In the genomic region with DNA sequence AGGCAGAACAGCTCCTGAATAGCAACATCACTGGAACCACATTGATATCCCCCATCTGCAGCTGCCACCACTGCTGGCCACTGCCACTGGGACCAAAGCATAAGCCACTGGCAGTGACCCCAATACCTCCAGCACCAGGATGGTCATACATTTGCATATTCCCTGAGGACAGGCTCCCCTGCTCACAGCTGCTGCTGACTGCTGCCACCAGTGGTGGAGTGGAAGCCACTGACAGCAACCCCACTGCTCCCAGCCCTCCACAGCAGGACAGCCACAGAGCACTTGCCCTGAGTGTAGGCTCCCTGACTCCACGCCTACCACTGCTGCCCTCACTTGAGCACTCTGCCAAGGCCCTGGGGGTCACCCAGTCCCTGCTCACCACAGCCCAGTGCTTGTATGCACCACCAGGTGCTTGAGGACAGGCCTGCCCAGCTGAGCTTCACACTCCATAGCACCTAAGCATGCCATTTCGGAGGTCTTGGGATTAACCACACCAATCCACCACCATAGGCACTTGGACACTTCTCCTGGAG, we compare ENCODE assay signal across 1 cellular context.
A peak's percentile ranks its signal among the peaks of the same experiment; 100 is the strongest.
TF ChIP-seq lines count a peak whose summit lies in the region.

No MANE protein-coding gene starts in this region.

TF ChIP-seq in HepG2, 621 proteins besides CTCF, POLR2A, EP300 and RAD21 (continued from another document):
- TF ChIP-seq, protein P1, sequence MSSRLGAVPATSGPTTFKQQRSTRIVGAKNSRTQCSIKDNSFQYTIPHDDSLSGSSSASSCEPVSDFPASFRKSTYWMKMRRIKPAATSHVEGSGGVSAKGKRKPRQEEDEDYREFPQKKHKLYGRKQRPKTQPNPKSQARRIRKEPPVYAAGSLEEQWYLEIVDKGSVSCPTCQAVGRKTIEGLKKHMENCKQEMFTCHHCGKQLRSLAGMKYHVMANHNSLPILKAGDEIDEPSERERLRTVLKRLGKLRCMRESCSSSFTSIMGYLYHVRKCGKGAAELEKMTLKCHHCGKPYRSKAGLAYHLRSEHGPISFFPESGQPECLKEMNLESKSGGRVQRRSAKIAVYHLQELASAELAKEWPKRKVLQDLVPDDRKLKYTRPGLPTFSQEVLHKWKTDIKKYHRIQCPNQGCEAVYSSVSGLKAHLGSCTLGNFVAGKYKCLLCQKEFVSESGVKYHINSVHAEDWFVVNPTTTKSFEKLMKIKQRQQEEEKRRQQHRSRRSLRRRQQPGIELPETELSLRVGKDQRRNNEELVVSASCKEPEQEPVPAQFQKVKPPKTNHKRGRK (CRISPR knock-in tag; IDR thresholded peaks at IDR 0.05) = no peak
- TF ChIP-seq, protein P2, sequence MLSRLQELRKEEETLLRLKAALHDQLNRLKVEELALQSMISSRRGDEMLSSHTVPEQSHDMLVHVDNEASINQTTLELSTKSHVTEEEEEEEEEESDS (CRISPR knock-in tag; IDR thresholded peaks at IDR 0.05; ENCODE audit: borderline replicate concordance) = no peak
- TF ChIP-seq SKI (IDR thresholded peaks at IDR 0.05; ENCODE audit: partially characterized antibody) (no peak), ZNF563 (CRISPR knock-in tag; IDR thresholded peaks at IDR 0.05) (0 out of 2 replicates have a peak, but pooled peaks have one; percentile 10), NR1H2 (CRISPR knock-in tag; IDR thresholded peaks at IDR 0.05; ENCODE audit: borderline replicate concordance, low read depth) (no peak), ARNT (IDR thresholded peaks at IDR 0.05) (no peak), GTF2F1 (IDR thresholded peaks at IDR 0.05; ENCODE audit: low read length) (no peak), SMC3 (IDR thresholded peaks at IDR 0.05; ENCODE audit: low read length) (no peak), ZNF138 (CRISPR knock-in tag; IDR thresholded peaks at IDR 0.05; ENCODE audit: low read depth) (no peak), MTF1 (CRISPR knock-in tag; IDR thresholded peaks at IDR 0.05) (no peak), STAG1 (CRISPR knock-in tag; IDR thresholded peaks at IDR 0.05) (0 out of 2 replicates have a peak, but pooled peaks have one; percentile 10), ZNF30 (CRISPR knock-in tag; IDR thresholded peaks at IDR 0.05) (no peak), ZNF317 (CRISPR knock-in tag; IDR thresholded peaks at IDR 0.05) (no peak), ZNF556 (CRISPR knock-in tag; IDR thresholded peaks at IDR 0.05; ENCODE audit: borderline replicate concordance) (no peak)
- TF ChIP-seq, protein P3, sequence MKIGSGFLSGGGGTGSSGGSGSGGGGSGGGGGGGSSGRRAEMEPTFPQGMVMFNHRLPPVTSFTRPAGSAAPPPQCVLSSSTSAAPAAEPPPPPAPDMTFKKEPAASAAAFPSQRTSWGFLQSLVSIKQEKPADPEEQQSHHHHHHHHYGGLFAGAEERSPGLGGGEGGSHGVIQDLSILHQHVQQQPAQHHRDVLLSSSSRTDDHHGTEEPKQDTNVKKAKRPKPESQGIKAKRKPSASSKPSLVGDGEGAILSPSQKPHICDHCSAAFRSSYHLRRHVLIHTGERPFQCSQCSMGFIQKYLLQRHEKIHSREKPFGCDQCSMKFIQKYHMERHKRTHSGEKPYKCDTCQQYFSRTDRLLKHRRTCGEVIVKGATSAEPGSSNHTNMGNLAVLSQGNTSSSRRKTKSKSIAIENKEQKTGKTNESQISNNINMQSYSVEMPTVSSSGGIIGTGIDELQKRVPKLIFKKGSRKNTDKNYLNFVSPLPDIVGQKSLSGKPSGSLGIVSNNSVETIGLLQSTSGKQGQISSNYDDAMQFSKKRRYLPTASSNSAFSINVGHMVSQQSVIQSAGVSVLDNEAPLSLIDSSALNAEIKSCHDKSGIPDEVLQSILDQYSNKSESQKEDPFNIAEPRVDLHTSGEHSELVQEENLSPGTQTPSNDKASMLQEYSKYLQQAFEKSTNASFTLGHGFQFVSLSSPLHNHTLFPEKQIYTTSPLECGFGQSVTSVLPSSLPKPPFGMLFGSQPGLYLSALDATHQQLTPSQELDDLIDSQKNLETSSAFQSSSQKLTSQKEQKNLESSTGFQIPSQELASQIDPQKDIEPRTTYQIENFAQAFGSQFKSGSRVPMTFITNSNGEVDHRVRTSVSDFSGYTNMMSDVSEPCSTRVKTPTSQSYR (CRISPR knock-in tag; IDR thresholded peaks at IDR 0.05; ENCODE audit: borderline replicate concordance) = no peak
- TF ChIP-seq, protein P4, sequence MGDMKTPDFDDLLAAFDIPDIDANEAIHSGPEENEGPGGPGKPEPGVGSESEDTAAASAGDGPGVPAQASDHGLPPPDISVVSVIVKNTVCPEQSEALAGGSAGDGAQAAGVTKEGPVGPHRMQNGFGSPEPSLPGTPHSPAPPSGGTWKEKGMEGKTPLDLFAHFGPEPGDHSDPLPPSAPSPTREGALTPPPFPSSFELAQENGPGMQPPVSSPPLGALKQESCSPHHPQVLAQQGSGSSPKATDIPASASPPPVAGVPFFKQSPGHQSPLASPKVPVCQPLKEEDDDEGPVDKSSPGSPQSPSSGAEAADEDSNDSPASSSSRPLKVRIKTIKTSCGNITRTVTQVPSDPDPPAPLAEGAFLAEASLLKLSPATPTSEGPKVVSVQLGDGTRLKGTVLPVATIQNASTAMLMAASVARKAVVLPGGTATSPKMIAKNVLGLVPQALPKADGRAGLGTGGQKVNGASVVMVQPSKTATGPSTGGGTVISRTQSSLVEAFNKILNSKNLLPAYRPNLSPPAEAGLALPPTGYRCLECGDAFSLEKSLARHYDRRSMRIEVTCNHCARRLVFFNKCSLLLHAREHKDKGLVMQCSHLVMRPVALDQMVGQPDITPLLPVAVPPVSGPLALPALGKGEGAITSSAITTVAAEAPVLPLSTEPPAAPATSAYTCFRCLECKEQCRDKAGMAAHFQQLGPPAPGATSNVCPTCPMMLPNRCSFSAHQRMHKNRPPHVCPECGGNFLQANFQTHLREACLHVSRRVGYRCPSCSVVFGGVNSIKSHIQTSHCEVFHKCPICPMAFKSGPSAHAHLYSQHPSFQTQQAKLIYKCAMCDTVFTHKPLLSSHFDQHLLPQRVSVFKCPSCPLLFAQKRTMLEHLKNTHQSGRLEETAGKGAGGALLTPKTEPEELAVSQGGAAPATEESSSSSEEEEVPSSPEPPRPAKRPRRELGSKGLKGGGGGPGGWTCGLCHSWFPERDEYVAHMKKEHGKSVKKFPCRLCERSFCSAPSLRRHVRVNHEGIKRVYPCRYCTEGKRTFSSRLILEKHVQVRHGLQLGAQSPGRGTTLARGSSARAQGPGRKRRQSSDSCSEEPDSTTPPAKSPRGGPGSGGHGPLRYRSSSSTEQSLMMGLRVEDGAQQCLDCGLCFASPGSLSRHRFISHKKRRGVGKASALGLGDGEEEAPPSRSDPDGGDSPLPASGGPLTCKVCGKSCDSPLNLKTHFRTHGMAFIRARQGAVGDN (CRISPR knock-in tag; IDR thresholded peaks at IDR 0.05) = 0 out of 2 replicates have a peak, but pooled peaks have one; percentile 23
- TF ChIP-seq, protein P5, sequence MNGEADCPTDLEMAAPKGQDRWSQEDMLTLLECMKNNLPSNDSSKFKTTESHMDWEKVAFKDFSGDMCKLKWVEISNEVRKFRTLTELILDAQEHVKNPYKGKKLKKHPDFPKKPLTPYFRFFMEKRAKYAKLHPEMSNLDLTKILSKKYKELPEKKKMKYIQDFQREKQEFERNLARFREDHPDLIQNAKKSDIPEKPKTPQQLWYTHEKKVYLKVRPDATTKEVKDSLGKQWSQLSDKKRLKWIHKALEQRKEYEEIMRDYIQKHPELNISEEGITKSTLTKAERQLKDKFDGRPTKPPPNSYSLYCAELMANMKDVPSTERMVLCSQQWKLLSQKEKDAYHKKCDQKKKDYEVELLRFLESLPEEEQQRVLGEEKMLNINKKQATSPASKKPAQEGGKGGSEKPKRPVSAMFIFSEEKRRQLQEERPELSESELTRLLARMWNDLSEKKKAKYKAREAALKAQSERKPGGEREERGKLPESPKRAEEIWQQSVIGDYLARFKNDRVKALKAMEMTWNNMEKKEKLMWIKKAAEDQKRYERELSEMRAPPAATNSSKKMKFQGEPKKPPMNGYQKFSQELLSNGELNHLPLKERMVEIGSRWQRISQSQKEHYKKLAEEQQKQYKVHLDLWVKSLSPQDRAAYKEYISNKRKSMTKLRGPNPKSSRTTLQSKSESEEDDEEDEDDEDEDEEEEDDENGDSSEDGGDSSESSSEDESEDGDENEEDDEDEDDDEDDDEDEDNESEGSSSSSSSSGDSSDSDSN (CRISPR knock-in tag; IDR thresholded peaks at IDR 0.05) = no peak
- TF ChIP-seq, protein P6, sequence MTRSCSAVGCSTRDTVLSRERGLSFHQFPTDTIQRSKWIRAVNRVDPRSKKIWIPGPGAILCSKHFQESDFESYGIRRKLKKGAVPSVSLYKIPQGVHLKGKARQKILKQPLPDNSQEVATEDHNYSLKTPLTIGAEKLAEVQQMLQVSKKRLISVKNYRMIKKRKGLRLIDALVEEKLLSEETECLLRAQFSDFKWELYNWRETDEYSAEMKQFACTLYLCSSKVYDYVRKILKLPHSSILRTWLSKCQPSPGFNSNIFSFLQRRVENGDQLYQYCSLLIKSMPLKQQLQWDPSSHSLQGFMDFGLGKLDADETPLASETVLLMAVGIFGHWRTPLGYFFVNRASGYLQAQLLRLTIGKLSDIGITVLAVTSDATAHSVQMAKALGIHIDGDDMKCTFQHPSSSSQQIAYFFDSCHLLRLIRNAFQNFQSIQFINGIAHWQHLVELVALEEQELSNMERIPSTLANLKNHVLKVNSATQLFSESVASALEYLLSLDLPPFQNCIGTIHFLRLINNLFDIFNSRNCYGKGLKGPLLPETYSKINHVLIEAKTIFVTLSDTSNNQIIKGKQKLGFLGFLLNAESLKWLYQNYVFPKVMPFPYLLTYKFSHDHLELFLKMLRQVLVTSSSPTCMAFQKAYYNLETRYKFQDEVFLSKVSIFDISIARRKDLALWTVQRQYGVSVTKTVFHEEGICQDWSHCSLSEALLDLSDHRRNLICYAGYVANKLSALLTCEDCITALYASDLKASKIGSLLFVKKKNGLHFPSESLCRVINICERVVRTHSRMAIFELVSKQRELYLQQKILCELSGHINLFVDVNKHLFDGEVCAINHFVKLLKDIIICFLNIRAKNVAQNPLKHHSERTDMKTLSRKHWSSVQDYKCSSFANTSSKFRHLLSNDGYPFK (CRISPR knock-in tag; IDR thresholded peaks at IDR 0.05; ENCODE audit: borderline replicate concordance) = no peak
